9 cellular contexts compared by ENCODE assay signal in the genomic region with DNA sequence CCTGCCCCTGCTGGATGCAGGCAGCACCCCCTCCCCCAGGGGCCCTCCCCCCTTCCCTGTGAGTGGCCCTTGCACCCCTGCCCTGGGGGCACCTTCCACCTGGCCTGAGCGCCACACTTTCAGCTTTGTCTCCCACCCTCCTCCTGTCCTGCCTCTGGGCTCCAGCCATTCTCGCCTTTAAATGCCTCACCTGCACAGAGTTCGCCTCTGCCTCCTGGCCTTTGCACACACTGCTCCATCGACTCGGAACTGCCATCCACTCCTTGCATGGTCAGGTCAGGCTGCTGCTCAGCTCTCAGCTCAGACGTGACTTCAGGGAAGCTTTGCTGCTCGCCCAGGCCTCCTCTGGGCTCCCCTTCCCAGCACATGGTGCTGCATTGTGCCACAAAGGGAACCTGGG. TPM values are rescaled to one million over a fixed set of nuclear protein-coding genes. Genes with fewer than 3 reads are reported as not detected.
"Had no signal": no experiment of that assay in that cellular context is flagged by ENCODE, and none has a peak within 500 bp of the region (broad histone marks: within the 10 kb centered on the region; RNA-seq: fewer than 3 reads in every experiment).

No MANE protein-coding gene starts in this region.

- H3K27ac Mint-ChIP-seq: IgD-negative memory B cell had no signal

- DNase-seq: IMR-90, KBM-7, KG1 had no signal

- ATAC-seq: HepG2, K562 had no signal

- H3K27ac ChIP-seq: HL-60 had no signal

- H3K4me3 ChIP-seq: K562 had no signal

- H3K4me3 Mint-ChIP-seq: IgD-negative memory B cell had no signal

- H3K36me3 Mint-ChIP-seq: IgD-negative memory B cell had no signal

RNA-seq across cellular contexts. Expression of gene FAM163B, which starts 10.2 kb away (rescaled TPM):
- total RNA-seq: HepG2, HT-29, HT1080, IMR-90, K562 had no signal
- polyA plus RNA-seq: HepG2, IgD-negative memory B cell, IMR-90, K562 had no signal

RNA-seq across cellular contexts. Expression of gene DBH, which starts 37.2 kb away (rescaled TPM):
- total RNA-seq: HepG2, HT-29, HT1080, IMR-90, K562 had no signal
- polyA plus RNA-seq: HepG2, IgD-negative memory B cell, IMR-90, K562 had no signal
